Comparison of ENCODE assay signal across 15 cellular contexts in the genomic region with DNA sequence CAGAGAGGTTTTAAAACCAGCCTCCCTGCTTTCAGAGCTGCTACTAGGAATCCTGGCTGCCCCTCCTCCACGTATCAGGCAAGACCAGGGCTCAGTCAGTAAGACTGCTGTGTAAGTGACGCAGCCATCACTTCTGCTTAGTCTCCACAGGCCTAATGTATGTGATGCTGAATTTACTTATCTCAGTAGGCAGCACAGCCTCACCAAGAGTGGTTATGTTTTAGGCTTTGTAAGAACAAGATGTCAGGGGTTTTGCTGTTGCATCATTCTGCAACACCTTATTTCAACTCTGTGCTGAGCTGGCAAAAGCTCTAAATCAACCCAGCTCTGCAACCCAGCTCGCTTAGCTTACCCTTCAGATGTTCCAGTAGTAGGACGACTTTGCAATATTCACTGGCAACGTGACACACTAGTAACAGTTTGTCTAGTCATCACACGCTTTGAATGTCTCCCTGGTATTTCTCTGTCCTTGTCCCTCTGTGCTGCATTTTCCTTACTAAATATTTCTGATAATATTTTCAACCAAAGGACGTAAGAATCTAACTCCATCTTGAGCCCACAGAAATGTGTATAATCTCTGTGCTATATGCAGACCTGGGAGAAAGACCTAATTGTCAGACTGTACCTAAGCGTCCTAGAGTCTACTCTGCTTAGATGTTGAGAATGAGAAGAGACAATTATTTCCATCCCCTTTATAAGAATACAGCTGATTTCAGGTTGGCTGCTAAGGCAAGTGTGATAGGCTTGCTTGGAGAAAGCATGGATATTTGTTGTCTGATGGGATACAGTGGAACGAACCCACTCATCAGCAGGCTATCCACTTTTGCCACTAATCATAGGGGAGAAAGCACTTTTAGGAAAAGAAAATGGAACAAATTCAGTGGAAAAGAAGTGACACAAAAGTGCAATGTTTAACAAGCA.
DNase-seq lines count a peak whose midpoint lies in the region; ATAC-seq, FAIRE-seq and TF ChIP-seq lines count a peak whose summit lies in the region.
"Had no signal": no experiment of that assay in that cellular context is flagged by ENCODE, and none has a peak within 500 bp of the region (broad histone marks: within the 10 kb centered on the region; RNA-seq: fewer than 3 reads in every experiment).

No MANE protein-coding gene starts in this region.

- H4K20me1 ChIP-seq in H1 (replicated peaks in 1 of 2; ENCODE audit: control insufficient read depth in 1 of 2, insufficient read depth in 2 of 2, low read length in 2 of 2), result no peaks in the 10 kb centered on the region

- H2BK15ac ChIP-seq in H1 (ENCODE audit: low read length), result no peak overlapping the region

- TF ChIP-seq CTCF in AG10803 (conservative IDR thresholded peaks at IDR 0.05; ENCODE audit: low read length) (no peak), H1 (IDR thresholded peaks at IDR 0.05; ENCODE audit: control extremely low read depth in 1 of 3, insufficient read depth in 1 of 3, low read depth in 1 of 3, low read length in 3 of 3) (no peak), D721Med (IDR thresholded peaks at IDR 0.05; ENCODE audit: insufficient read depth, missing control alignments) (no peak)

- DNase-seq in AG10803 (ENCODE audit: low read depth) (peak; percentile 53), NCI-H2227 treated with DMSO at 0.1 percent for 48 hours (lab: John Stamatoyannopoulos, UW) (peak; percentile 22), H1 (ENCODE audit: low read depth in 1 of 2, low spot score in 2 of 2) (no peak), islet precursor cell (peak; percentile 88), frontal cortex (ENCODE audit: low spot score in 2 of 2) (no peak), D721Med (ENCODE audit: insufficient read length, low spot score) (no peak)
- DNase-seq in activated CD4-positive, alpha-beta T cell treated with anti-CD3 and anti-CD28 coated beads for 48 hours, result no peak
- DNase-seq: dermis blood vessel endothelial cell, kidney, NCI-H2029, pancreas, RPMI8226 had no signal

- H3K9ac ChIP-seq in H1 (replicated peaks in 1 of 4; ENCODE audit: extremely low read depth in 1 of 4, low read depth in 3 of 4, low read length in 3 of 4), result peak overlapping the region in 2 of 4 experiments; percentile 23 to 41; a peak in 3 of 7 replicates

- no peaks in the 10 kb centered on the region for H3K9me3 ChIP-seq in H1 (ENCODE audit: insufficient read depth in 2 of 2, low read depth in 1 of 2, low read length in 1 of 2)
- H3K9me3 ChIP-seq: pancreas, uterus had no signal

- H2BK5ac ChIP-seq in H1 (ENCODE audit: low read depth, low read length), result peak overlapping the region; percentile 90

- no peak overlapping the region for H3K56ac ChIP-seq in H1 (replicated peaks; ENCODE audit: insufficient read length, low read depth, low read length)

- peaks cover 18 to 38% (median 29%) of the 10 kb centered on the region in 4 experiments; a peak in 6 of 7 replicates for H3K4me1 ChIP-seq in H1 (replicated peaks in 1 of 4; ENCODE audit: control insufficient read depth in 3 of 4, insufficient read depth in 4 of 4, low read length in 3 of 4)

- peak; percentile 30 to 65 for TF ChIP-seq POLR2A in H1 (IDR thresholded peaks at IDR 0.05; ENCODE audit: control extremely low read depth in 1 of 2, low read depth in 2 of 2, low read length in 2 of 2)

- H3K4me3 ChIP-seq in AG10803 (ENCODE audit: low read length), result no peak overlapping the region
- no peak overlapping the region for H3K4me3 ChIP-seq in H1 (ENCODE audit: extremely low read depth in 1 of 4, insufficient read depth in 2 of 4, low read depth in 3 of 4, low read length in 4 of 4)
- H3K4me3 ChIP-seq: pancreas, uterus had no signal

- TF ChIP-seq RAD21 in H1 (IDR thresholded peaks at IDR 0.05 in 1 of 2, conservative IDR thresholded peaks at IDR 0.05 in 1 of 2; ENCODE audit: low read depth in 2 of 2, low read length in 2 of 2), result no peak

- H4K91ac ChIP-seq in H1 (replicated peaks; ENCODE audit: insufficient read length, low read length), result peak overlapping the region; percentile 38

- peak overlapping the region; percentile 47 to 48 for H3K4me2 ChIP-seq in H1 (ENCODE audit: insufficient read depth in 1 of 2, low read depth in 2 of 2, low read length in 2 of 2)

- H3K27ac ChIP-seq in H1 (ENCODE audit: low read depth, low read length), result peak overlapping the region; percentile 64
- H3K27ac ChIP-seq: C4-2B, pancreas had no signal

- no peaks in the 10 kb centered on the region for H3K36me3 ChIP-seq in H1 (ENCODE audit: control insufficient read depth in 2 of 4, insufficient read depth in 4 of 4, low read length in 3 of 4)
- H3K36me3 ChIP-seq: pancreas, uterus had no signal

- H2BK12ac ChIP-seq in H1 (ENCODE audit: low read depth, low read length), result peak overlapping the region; percentile 86; the same call in 1 of the 2 replicates

- ATAC-seq in GM21737 (IDR thresholded peaks at IDR 0.05; ENCODE audit: unreplicated experiment), result no peak

- POLR2A ChIA-PET in H1 (lab: Charles Lee; ENCODE audit: partially characterized antibody), result interaction anchor here (0.7 to 6.8 kb wide), 16 partner anchors 8 to 123 kb away, joined by 3 to 74 read pairs (median 3); a partner anchor contains a TSS

- H2BK120ac ChIP-seq in H1 (replicated peaks; ENCODE audit: low read depth, low read length), result peak overlapping the region; percentile 19

- peak overlapping the region; percentile 8; the same call in 1 of the 2 replicates for H2AK5ac ChIP-seq in H1 (ENCODE audit: low read depth, low read length)

- H3K4ac ChIP-seq in H1 (replicated peaks; ENCODE audit: insufficient read length, low read depth, low read length), result no peak overlapping the region

- H4K8ac ChIP-seq in H1 (ENCODE audit: extremely low read depth, insufficient read depth, low read length), result no peak overlapping the region

- peak overlapping the region; percentile 35 for H4K5ac ChIP-seq in H1 (ENCODE audit: insufficient read length, low read depth, low read length)

- H3K27me3 ChIP-seq in H1 (replicated peaks in 1 of 4; ENCODE audit: control insufficient read depth in 3 of 4, extremely low read depth in 1 of 4, insufficient read depth in 3 of 4, low read length in 3 of 4), result no peaks in the 10 kb centered on the region
- H3K27me3 ChIP-seq: pancreas, uterus had no signal

- no peak overlapping the region for H2AFZ ChIP-seq in H1 (ENCODE audit: low read length)

- TF ChIP-seq EP300 in H1 (IDR thresholded peaks at IDR 0.05; ENCODE audit: borderline replicate concordance in 1 of 2, low read depth in 2 of 2, low read length in 2 of 2), result no peak

- peak overlapping the region; percentile 26; the same call in 1 of the 2 replicates for H2BK20ac ChIP-seq in H1 (ENCODE audit: low read length)

- H3K18ac ChIP-seq in H1 (ENCODE audit: extremely low read depth, low read length), result no peak overlapping the region

- FAIRE-seq in H1 (lab: Jason Lieb, UNC) (peak; percentile 81), frontal cortex (lab: Jason Lieb, UNC) (no peak), D721Med (lab: Jason Lieb, UNC) (no peak)
- FAIRE-seq: kidney, pancreas had no signal

- no peaks in the 10 kb centered on the region for H3K79me1 ChIP-seq in H1 (ENCODE audit: low read depth, low read length)

- H3K23ac ChIP-seq in H1 (ENCODE audit: insufficient read length), result no peak overlapping the region

- peaks cover 0 to 34% of the 10 kb centered on the region in 2 experiments; a peak in 2 of 4 replicates for H3K79me2 ChIP-seq in H1 (ENCODE audit: control insufficient read depth in 1 of 2, insufficient read depth in 2 of 2, low read length in 2 of 2)

- H3K14ac ChIP-seq in H1 (ENCODE audit: insufficient read length), result no peak overlapping the region

- CTCF ChIA-PET in H1 (lab: Charles Lee; ENCODE audit: partially characterized antibody), result interaction anchor here (0.9 to 10.8 kb wide), 8 partner anchors 12 to 122 kb away, joined by 3 to 101 read pairs (median 5); no protein-coding TSS in a partner anchor

- no peaks in the 10 kb centered on the region for H3K23me2 ChIP-seq in H1 (ENCODE audit: low read depth, low read length)

- 52% methylated on average over 9 of the region's 9 CpGs; no CpG with 5 or more reads in 1 of the 2 experiments for WGBS in H1 (ENCODE audit: extremely low coverage in 1 of 2, insufficient coverage in 1 of 2, insufficient read length in 1 of 2, insufficient replicate concordance in 2 of 2, low coverage in 1 of 2, low lambda C conversion rate in 2 of 2, missing lambda C conversion rate in 1 of 2), 2 experiments

TF ChIP-seq in H1, 55 proteins besides CTCF, POLR2A, EP300 and RAD21:
- peak; percentile 84 for TF ChIP-seq CEBPB (IDR thresholded peaks at IDR 0.05; ENCODE audit: low read depth, low read length)
- TF ChIP-seq MAFK (IDR thresholded peaks at IDR 0.05; ENCODE audit: low read depth, low read length), result peak; percentile 52; the same call in 1 of the 2 replicates
- TF ChIP-seq POLR2AphosphoS5 (IDR thresholded peaks at IDR 0.05; ENCODE audit: low read depth, low read length), result peak; percentile 70
- TF ChIP-seq PHF8 (conservative IDR thresholded peaks at IDR 0.05; ENCODE audit: low read depth, low read length), result no peak
- TF ChIP-seq, protein P1, sequence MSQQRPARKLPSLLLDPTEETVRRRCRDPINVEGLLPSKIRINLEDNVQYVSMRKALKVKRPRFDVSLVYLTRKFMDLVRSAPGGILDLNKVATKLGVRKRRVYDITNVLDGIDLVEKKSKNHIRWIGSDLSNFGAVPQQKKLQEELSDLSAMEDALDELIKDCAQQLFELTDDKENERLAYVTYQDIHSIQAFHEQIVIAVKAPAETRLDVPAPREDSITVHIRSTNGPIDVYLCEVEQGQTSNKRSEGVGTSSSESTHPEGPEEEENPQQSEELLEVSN (IDR thresholded peaks at IDR 0.05), result no peak
- no peak for TF ChIP-seq YY1 (IDR thresholded peaks at IDR 0.05; ENCODE audit: low read depth, low read length)
- TF ChIP-seq EZH2 (IDR thresholded peaks at IDR 0.05; ENCODE audit: low read depth, low read length, severe bottlenecking), result no peak
- TF ChIP-seq SP4 (IDR thresholded peaks at IDR 0.05; ENCODE audit: low read length), result no peak
- peak; percentile 49 for TF ChIP-seq ASH2L (IDR thresholded peaks at IDR 0.05; ENCODE audit: low read length)
- TF ChIP-seq RBBP5 (IDR thresholded peaks at IDR 0.05; ENCODE audit: borderline replicate concordance, low read depth, low read length), result 0 out of 2 replicates have a peak, but pooled peaks have one; percentile 60
- peak; percentile 75 for TF ChIP-seq SP1 (IDR thresholded peaks at IDR 0.05; ENCODE audit: low read depth, low read length)
- TF ChIP-seq CREB1 (IDR thresholded peaks at IDR 0.05), result peak; percentile 40; the same call in 1 of the 2 replicates
- TF ChIP-seq JUND (IDR thresholded peaks at IDR 0.05; ENCODE audit: low read length), result no peak
- no peak for TF ChIP-seq ZNF274 (IDR thresholded peaks at IDR 0.05; ENCODE audit: borderline replicate concordance, extremely low read depth, low read length)
- no peak for TF ChIP-seq POU5F1 (IDR thresholded peaks at IDR 0.05; ENCODE audit: low read depth, low read length)
- TF ChIP-seq TAF1 (IDR thresholded peaks at IDR 0.05; ENCODE audit: low read depth, low read length), result peak; percentile 63; the same call in 1 of the 2 replicates

Comparison
In these comparisons a context has a peak if more than half of its experiments do, and no peak if none do; other contexts are left out.
1. DNase-seq: peak in AG10803 (single experiment), NCI-H2227 treated with DMSO at 0.1 percent for 48 hours (single experiment) and islet precursor cell (single experiment); none in H1 (0 of 2), frontal cortex (0 of 2), activated CD4-positive, alpha-beta T cell treated with anti-CD3 and anti-CD28 coated beads for 48 hours (single experiment) and D721Med (single experiment).